20 cellular contexts compared by ENCODE assay signal in the genomic region with DNA sequence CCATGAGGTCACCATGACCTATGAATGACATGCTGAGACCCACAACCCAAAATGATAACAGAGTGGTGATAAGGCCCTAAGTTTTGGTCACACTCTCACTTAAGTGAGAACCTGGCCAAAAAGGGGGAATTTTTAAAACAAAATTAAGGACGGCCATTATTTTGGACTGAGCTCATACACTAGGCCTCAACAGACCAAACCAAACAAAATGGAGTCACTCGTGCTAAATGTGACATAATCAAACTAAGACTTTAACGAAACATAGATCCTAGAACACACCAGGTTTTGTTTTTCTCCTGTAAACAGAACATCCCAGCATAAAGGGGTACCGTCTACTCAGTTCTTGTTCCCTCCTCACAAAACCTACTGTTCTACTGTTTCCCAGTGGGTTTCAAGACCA. TPM values are rescaled to one million over a fixed set of nuclear protein-coding genes. Genes with fewer than 3 reads are reported as not detected.
DNase-seq lines count a peak whose midpoint lies in the region; ATAC-seq, FAIRE-seq and TF ChIP-seq lines count a peak whose summit lies in the region.
"Had no signal": no experiment of that assay in that cellular context is flagged by ENCODE, and none has a peak within 500 bp of the region (broad histone marks: within the 10 kb centered on the region; RNA-seq: fewer than 3 reads in every experiment).

No MANE protein-coding gene starts in this region.

- H3K9ac ChIP-seq in GM12878 (ENCODE audit: control insufficient read depth, insufficient read depth, low read length) = no peak overlapping the region
- H3K9ac ChIP-seq: BLaER1 had no signal

- TF ChIP-seq CTCF in GM12878 (IDR thresholded peaks at IDR 0.05 in 2 of 3, conservative IDR thresholded peaks at IDR 0.05 in 1 of 3; ENCODE audit: control insufficient read depth in 2 of 3, extremely low read depth in 1 of 3, insufficient read depth in 1 of 3, low read depth in 3 of 3, low read length in 3 of 3) (no peak), progenitor cell of endocrine pancreas (IDR thresholded peaks at IDR 0.05; ENCODE audit: unreplicated experiment) (no peak)

- no peak for TF ChIP-seq EP300 in GM12878 (IDR thresholded peaks at IDR 0.05; ENCODE audit: borderline replicate concordance in 1 of 2, control insufficient read depth in 1 of 2, low read depth in 2 of 2, low read length in 2 of 2)

- DNase-seq in activated naive CD8-positive, alpha-beta T cell treated with anti-CD3 and anti-CD28 coated beads, Interleukin-2, amount 50 U/mL, for 24 hours = no peak
- no peak for DNase-seq in activated naive CD8-positive, alpha-beta T cell treated with anti-CD3 and anti-CD28 coated beads for 36 hours
- DNase-seq in GM12878 (ENCODE audit: low read depth, low spot score) (no peak), progenitor cell of endocrine pancreas (ENCODE audit: low spot score, unreplicated experiment) (no peak), SJCRH30 (no peak), RPMI8226 (no peak)
- no peak for DNase-seq in activated CD8-positive, alpha-beta T cell treated with anti-CD3 and anti-CD28 coated beads, Interleukin-2, amount 10 ng/mL, durations not matched to agents 7 days and 5 days
- DNase-seq: Caco-2; CD4-positive, CD25-positive, alpha-beta regulatory T cell; CD8-positive, alpha-beta T cell; DMS153; DND-41; H9 had no signal

- H3K36me3 Mint-ChIP-seq in activated naive CD8-positive, alpha-beta T cell treated with anti-CD3 and anti-CD28 coated beads, Interleukin-2, amount 50 U/mL, for 24 hours (ENCODE audit: low read depth) = no peaks in the 10 kb centered on the region
- H3K36me3 Mint-ChIP-seq in activated naive CD8-positive, alpha-beta T cell treated with anti-CD3 and anti-CD28 coated beads for 36 hours = no peaks in the 10 kb centered on the region
- H3K36me3 Mint-ChIP-seq in progenitor cell of endocrine pancreas (ENCODE audit: insufficient read depth) = no peaks in the 10 kb centered on the region
- peaks cover 2% of the 10 kb centered on the region for H3K36me3 Mint-ChIP-seq in activated CD8-positive, alpha-beta T cell treated with anti-CD3 and anti-CD28 coated beads, Interleukin-2, amount 10 ng/mL, durations not matched to agents 7 days and 5 days (ENCODE audit: low read depth)
- H3K36me3 Mint-ChIP-seq: CD4-positive, CD25-positive, alpha-beta regulatory T cell; CD8-positive, alpha-beta T cell had no signal

- H3K4me1 ChIP-seq in GM12878 (ENCODE audit: control insufficient read depth, insufficient read depth, low read length) (peaks cover 6% of the 10 kb centered on the region), SJCRH30 (no peaks in the 10 kb centered on the region)
- H3K4me1 ChIP-seq: BLaER1 had no signal

- in situ Hi-C loops in GM12878 (cut with MboI) = no loop called here

- peak overlapping the region; percentile 7 for H3K27ac Mint-ChIP-seq in activated naive CD8-positive, alpha-beta T cell treated with anti-CD3 and anti-CD28 coated beads, Interleukin-2, amount 50 U/mL, for 24 hours
- H3K27ac Mint-ChIP-seq in activated naive CD8-positive, alpha-beta T cell treated with anti-CD3 and anti-CD28 coated beads for 36 hours = no peak overlapping the region
- H3K27ac Mint-ChIP-seq in progenitor cell of endocrine pancreas = peak overlapping the region; percentile 62
- no peak overlapping the region for H3K27ac Mint-ChIP-seq in activated CD8-positive, alpha-beta T cell treated with anti-CD3 and anti-CD28 coated beads, Interleukin-2, amount 10 ng/mL, durations not matched to agents 7 days and 5 days
- H3K27ac Mint-ChIP-seq: CD8-positive, alpha-beta T cell; GM23338; H9 had no signal

- RAD21 ChIA-PET in GM12878 (lab: Charles Lee; ENCODE audit: unreplicated experiment) = interaction anchor here (1.7 kb wide), 1 partner anchor 10 kb away, joined by 6 read pairs; no protein-coding TSS in a partner anchor

- H3K9me3 ChIP-seq in GM12878 (replicated peaks; ENCODE audit: control insufficient read depth, insufficient read depth, low read length) (no peaks in the 10 kb centered on the region), SJCRH30 (replicated peaks) (no peaks in the 10 kb centered on the region; the same call in 1 of the 2 replicates)
- H3K9me3 ChIP-seq: BLaER1 had no signal

- H3K27ac ChIP-seq in GM12878 (ENCODE audit: control insufficient read depth, insufficient read depth) (no peak overlapping the region), SJCRH30 (no peak overlapping the region)
- H3K27ac ChIP-seq: BLaER1, C4-2B had no signal

- SMC1A ChIA-PET in GM12878 (lab: Charles Lee; ENCODE audit: uncharacterized antibody, unreplicated experiment) = interaction anchor here (0.7 to 1.5 kb wide), 3 partner anchors 11 to 31 kb away, joined by 3 to 4 read pairs (median 3); no protein-coding TSS in a partner anchor

- 96% methylated on average over 4 of the region's 4 CpGs for WGBS in GM12878 (ENCODE audit: insufficient coverage, insufficient replicate concordance, low lambda C conversion rate, missing lambda C conversion rate)

- H3K9me3 Mint-ChIP-seq in activated naive CD8-positive, alpha-beta T cell treated with anti-CD3 and anti-CD28 coated beads, Interleukin-2, amount 50 U/mL, for 24 hours = no peaks in the 10 kb centered on the region
- H3K9me3 Mint-ChIP-seq in activated naive CD8-positive, alpha-beta T cell treated with anti-CD3 and anti-CD28 coated beads for 36 hours = no peaks in the 10 kb centered on the region
- H3K9me3 Mint-ChIP-seq in progenitor cell of endocrine pancreas (ENCODE audit: low read depth) = no peaks in the 10 kb centered on the region
- H3K9me3 Mint-ChIP-seq in activated CD8-positive, alpha-beta T cell treated with anti-CD3 and anti-CD28 coated beads, Interleukin-2, amount 10 ng/mL, durations not matched to agents 7 days and 5 days (ENCODE audit: insufficient read depth) = no peaks in the 10 kb centered on the region
- H3K9me3 Mint-ChIP-seq: CD4-positive, CD25-positive, alpha-beta regulatory T cell; CD8-positive, alpha-beta T cell; GM23338 had no signal

- H3K79me2 ChIP-seq in GM12878 (ENCODE audit: control insufficient read depth, insufficient read depth, low read length) = no peaks in the 10 kb centered on the region

- H3K4me3 ChIP-seq in GM12878 (no peak overlapping the region), SJCRH30 (no peak overlapping the region)
- H3K4me3 ChIP-seq: BLaER1, GM23338 had no signal

- H4K20me1 ChIP-seq in GM12878 (ENCODE audit: control insufficient read depth, insufficient read depth) = no peaks in the 10 kb centered on the region
- H4K20me1 ChIP-seq: BLaER1 had no signal

- no peak for TF ChIP-seq POLR2A in GM12878 (IDR thresholded peaks at IDR 0.05; ENCODE audit: low read depth, low read length)

- H2AFZ ChIP-seq in GM12878 (ENCODE audit: control insufficient read depth, low read depth, low read length) = no peak overlapping the region
- H2AFZ ChIP-seq: GM23338 had no signal

- no peak for ATAC-seq in activated naive CD8-positive, alpha-beta T cell treated with anti-CD3 and anti-CD28 coated beads, Interleukin-2, amount 50 U/mL, for 24 hours
- ATAC-seq in GM12878 = no peak
- no peak for ATAC-seq in activated CD8-positive, alpha-beta T cell treated with anti-CD3 and anti-CD28 coated beads, Interleukin-2, amount 10 ng/mL, durations not matched to agents 7 days and 5 days
- ATAC-seq: CD8-positive, alpha-beta T cell; GM23338; HCT116 had no signal

- peaks cover 19% of the 10 kb centered on the region for H3K4me1 Mint-ChIP-seq in activated naive CD8-positive, alpha-beta T cell treated with anti-CD3 and anti-CD28 coated beads, Interleukin-2, amount 50 U/mL, for 24 hours
- peaks cover 9% of the 10 kb centered on the region for H3K4me1 Mint-ChIP-seq in activated naive CD8-positive, alpha-beta T cell treated with anti-CD3 and anti-CD28 coated beads for 36 hours
- H3K4me1 Mint-ChIP-seq in progenitor cell of endocrine pancreas (ENCODE audit: low read depth) = peaks cover 9% of the 10 kb centered on the region
- H3K4me1 Mint-ChIP-seq in activated CD8-positive, alpha-beta T cell treated with anti-CD3 and anti-CD28 coated beads, Interleukin-2, amount 10 ng/mL, durations not matched to agents 7 days and 5 days (ENCODE audit: low read depth) = peaks cover 10% of the 10 kb centered on the region
- H3K4me1 Mint-ChIP-seq: CD4-positive, CD25-positive, alpha-beta regulatory T cell had no signal

- TF ChIP-seq RAD21 in GM12878 (IDR thresholded peaks at IDR 0.05; ENCODE audit: insufficient read depth, low read depth, low read length) = no peak

- no peak overlapping the region for H3K4me2 ChIP-seq in GM12878 (ENCODE audit: control insufficient read depth, insufficient read depth)
- H3K4me2 ChIP-seq: BLaER1, GM23338 had no signal

- intact Hi-C loops in GM12878 (cut with micrococcal nuclease; ENCODE audit: unreplicated experiment) = no loop called here

- no TSS peak for BruUV-seq in GM12878 (replicated peaks; lab: Mats Ljungman, UMichigan)

- no peak overlapping the region for H3K4me3 Mint-ChIP-seq in activated naive CD8-positive, alpha-beta T cell treated with anti-CD3 and anti-CD28 coated beads, Interleukin-2, amount 50 U/mL, for 24 hours
- no peak overlapping the region for H3K4me3 Mint-ChIP-seq in activated naive CD8-positive, alpha-beta T cell treated with anti-CD3 and anti-CD28 coated beads for 36 hours
- H3K4me3 Mint-ChIP-seq in progenitor cell of endocrine pancreas (ENCODE audit: low read depth) = no peak overlapping the region
- no peak overlapping the region for H3K4me3 Mint-ChIP-seq in activated CD8-positive, alpha-beta T cell treated with anti-CD3 and anti-CD28 coated beads, Interleukin-2, amount 10 ng/mL, durations not matched to agents 7 days and 5 days
- H3K4me3 Mint-ChIP-seq: CD4-positive, CD25-positive, alpha-beta regulatory T cell; CD8-positive, alpha-beta T cell; GM23338; H9 had no signal

- no peaks in the 10 kb centered on the region for H3K27me3 Mint-ChIP-seq in activated naive CD8-positive, alpha-beta T cell treated with anti-CD3 and anti-CD28 coated beads, Interleukin-2, amount 50 U/mL, for 24 hours
- no peaks in the 10 kb centered on the region for H3K27me3 Mint-ChIP-seq in activated naive CD8-positive, alpha-beta T cell treated with anti-CD3 and anti-CD28 coated beads for 36 hours
- H3K27me3 Mint-ChIP-seq in progenitor cell of endocrine pancreas = no peaks in the 10 kb centered on the region
- no peaks in the 10 kb centered on the region for H3K27me3 Mint-ChIP-seq in activated CD8-positive, alpha-beta T cell treated with anti-CD3 and anti-CD28 coated beads, Interleukin-2, amount 10 ng/mL, durations not matched to agents 7 days and 5 days (ENCODE audit: low read depth)
- H3K27me3 Mint-ChIP-seq: CD4-positive, CD25-positive, alpha-beta regulatory T cell had no signal

- no peaks in the 10 kb centered on the region for H3K27me3 ChIP-seq in GM12878 (replicated peaks in 1 of 2; ENCODE audit: control insufficient read depth in 2 of 2, insufficient read depth in 2 of 2, low read length in 1 of 2)
- H3K27me3 ChIP-seq in SJCRH30 = peaks cover 4% of the 10 kb centered on the region; the same call in 1 of the 2 replicates
- H3K27me3 ChIP-seq: BLaER1 had no signal

- H3K36me3 ChIP-seq in GM12878 (ENCODE audit: control insufficient read depth in 2 of 2, insufficient read depth in 2 of 2, low read length in 1 of 2) (no peaks in the 10 kb centered on the region), SJCRH30 (no peaks in the 10 kb centered on the region)
- H3K36me3 ChIP-seq: BLaER1 had no signal

- FAIRE-seq in GM12878 (lab: Jason Lieb, UNC) = no peak
- FAIRE-seq: G401.6, GM19239 had no signal

- POLR2A ChIA-PET in GM12878 (lab: Charles Lee) = interaction anchor here (4.8 kb wide), 1 partner anchor 9 kb away, joined by 31 read pairs; no protein-coding TSS in a partner anchor
- POLR2A ChIA-PET in activated CD8-positive, alpha-beta T cell treated with anti-CD3 and anti-CD28 coated beads, Interleukin-2, amount 10 ng/mL, durations not matched to agents 7 days and 5 days (lab: Charles Lee) = interaction anchor here (3.3 kb wide), 1 partner anchor 10 kb away, joined by 13 read pairs; no protein-coding TSS in a partner anchor

- CTCF ChIA-PET in GM12878 (lab: Yijun Ruan, JAX) = interaction anchor here (1.0 kb wide), 1 partner anchor 63 kb away, joined by 3 read pairs; no protein-coding TSS in a partner anchor
- CTCF ChIA-PET in activated CD8-positive, alpha-beta T cell treated with anti-CD3 and anti-CD28 coated beads, Interleukin-2, amount 10 ng/mL, durations not matched to agents 7 days and 5 days (lab: Charles Lee) = interaction anchor here (1.5 kb wide), 1 partner anchor 9 kb away, joined by 4 read pairs; no protein-coding TSS in a partner anchor

RNA-seq across cellular contexts. Expression of gene APOBEC3H, which starts 11.4 kb away (rescaled TPM):
- total RNA-seq in activated naive CD8-positive, alpha-beta T cell treated with anti-CD3 and anti-CD28 coated beads for 36 hours = 1 to 10 TPM; 4.3 to 5.3 TPM
- 8.9 and 9.1 TPM in 2 replicates for total RNA-seq in GM12878 (2013; cell fraction: nucleolus; rRNA removed)
- total RNA-seq in GM12878 (2014; rRNA removed) (10.9 and 12.6 TPM in 2 replicates), GM12878 (2014; rRNA removed; fragmentation: Illumina TruSeq; extraction: Trizol) (10.0 and 11.2 TPM in 2 replicates), GM12878 (2021) (7.5 and 9.4 TPM in 2 replicates), progenitor cell of endocrine pancreas (not detected in 2 replicates)
- 15.9 TPM for polyA plus RNA-seq in GM12878 (2011; ENCODE audit: low read depth)
- polyA plus RNA-seq in GM12878 (2011; rRNA removed) (8.6 and 11.3 TPM in 2 replicates), GM12878 (2014; fragmentation: Illumina TruSeq; extraction: Trizol) (16.0 and 18.0 TPM in 2 replicates), GM12878 (2014; fragmentation: Nextera tagmentation; extraction: Ambion mirVana) (10 to 100 TPM; 20.3 to 23.0 TPM), GM12878 (2014; rRNA removed) (16.5 and 18.4 TPM in 2 replicates), GM12878 (2016; fragmentation: Nextera tagmentation; extraction: Ambion mirVana) (10 to 100 TPM; 14.6 to 15.0 TPM)
- polyA plus RNA-seq in GM12878 (2011; cell fraction: cytosol; rRNA removed) = 12.7 and 13.6 TPM in 2 replicates
- 12.1 and 14.9 TPM in 2 replicates for polyA plus RNA-seq in GM12878 (2011; cell fraction: nucleus; rRNA removed)
- polyA plus RNA-seq in GM12878 (2012) = 13.0 and 14.2 TPM in 2 replicates
- polyA minus RNA-seq in GM12878 (2011; rRNA and poly(A)+ RNA removed) = 11.8 and 23.2 TPM in 2 replicates
- 4.5 and 5.5 TPM in 2 replicates for polyA minus RNA-seq in GM12878 (2011; cell fraction: cytosol; rRNA and poly(A)+ RNA removed)
- polyA minus RNA-seq in GM12878 (2011; cell fraction: nucleus; rRNA and poly(A)+ RNA removed) = 18.3 and 20.2 TPM in 2 replicates
- total RNA-seq in SJCRH30 (2014; rRNA removed; shearing (Covaris generic)) = not detected in 2 replicates
- total RNA-seq in activated CD8-positive, alpha-beta T cell treated with anti-CD3 and anti-CD28 coated beads, Interleukin-2, amount 10 ng/mL, durations not matched to agents 7 days and 5 days = 10 to 100 TPM; 82.8 to 89.7 TPM
- total RNA-seq: A673, Caco-2, GM23338 had no signal
- polyA plus RNA-seq: GM23338 had no signal

RNA-seq across cellular contexts. Expression of gene APOBEC3G, which starts 31.4 kb away (rescaled TPM):
- 10 to 100 TPM; 44.2 to 44.3 TPM for total RNA-seq in activated naive CD8-positive, alpha-beta T cell treated with anti-CD3 and anti-CD28 coated beads for 36 hours
- total RNA-seq in GM12878 (2013; cell fraction: nucleolus; rRNA removed) = 104 and 109 TPM in 2 replicates
- total RNA-seq in GM12878 (2014; rRNA removed) (152 and 164 TPM in 2 replicates), GM12878 (2014; rRNA removed; fragmentation: Illumina TruSeq; extraction: Trizol) (127 and 132 TPM in 2 replicates), GM12878 (2021) (102 and 103 TPM in 2 replicates), progenitor cell of endocrine pancreas (4.8 and 7.9 TPM in 2 replicates)
- 42.7 TPM for polyA plus RNA-seq in GM12878 (2011; ENCODE audit: low read depth)
- polyA plus RNA-seq in GM12878 (2011; rRNA removed) (170 and 174 TPM in 2 replicates), GM12878 (2014; fragmentation: Illumina TruSeq; extraction: Trizol) (168 and 171 TPM in 2 replicates), GM12878 (2014; fragmentation: Nextera tagmentation; extraction: Ambion mirVana) (100 to 1,000 TPM; 146 to 232 TPM), GM12878 (2014; rRNA removed) (170 and 181 TPM in 2 replicates), GM12878 (2016; fragmentation: Nextera tagmentation; extraction: Ambion mirVana) (100 to 1,000 TPM; 151 to 152 TPM)
- polyA plus RNA-seq in GM12878 (2011; cell fraction: cytosol; rRNA removed) = 156 and 159 TPM in 2 replicates
- polyA plus RNA-seq in GM12878 (2011; cell fraction: nucleus; rRNA removed) = 117 and 133 TPM in 2 replicates
- polyA plus RNA-seq in GM12878 (2012) = 52.0 and 75.4 TPM in 2 replicates
- 122 and 167 TPM in 2 replicates for polyA minus RNA-seq in GM12878 (2011; rRNA and poly(A)+ RNA removed)
- 49.8 and 63.6 TPM in 2 replicates for polyA minus RNA-seq in GM12878 (2011; cell fraction: cytosol; rRNA and poly(A)+ RNA removed)
- polyA minus RNA-seq in GM12878 (2011; cell fraction: nucleus; rRNA and poly(A)+ RNA removed) = 43.2 and 60.9 TPM in 2 replicates
- total RNA-seq in SJCRH30 (2014; rRNA removed; shearing (Covaris generic)) = not detected in 2 replicates
- 100 to 1,000 TPM; 134 to 138 TPM for total RNA-seq in activated CD8-positive, alpha-beta T cell treated with anti-CD3 and anti-CD28 coated beads, Interleukin-2, amount 10 ng/mL, durations not matched to agents 7 days and 5 days

RNA-seq across cellular contexts. Expression of gene CBX7, which starts 44.0 kb away (rescaled TPM):
- 10 to 100 TPM; 11.6 to 12.5 TPM for total RNA-seq in activated naive CD8-positive, alpha-beta T cell treated with anti-CD3 and anti-CD28 coated beads for 36 hours
- 41.7 and 53.2 TPM in 2 replicates for total RNA-seq in GM12878 (2013; cell fraction: nucleolus; rRNA removed)
- 6.0 and 7.1 TPM in 2 replicates for total RNA-seq in GM12878 (2014; rRNA removed)
- total RNA-seq in GM12878 (2014; rRNA removed; fragmentation: Illumina TruSeq; extraction: Trizol) = 4.0 and 4.7 TPM in 2 replicates
- total RNA-seq in GM12878 (2021) = 13.5 and 13.6 TPM in 2 replicates
- polyA plus RNA-seq in GM12878 (2011; ENCODE audit: low read depth) = 8.1 TPM
- polyA plus RNA-seq in GM12878 (2011; rRNA removed) = 9.7 and 15.2 TPM in 2 replicates
- polyA plus RNA-seq in GM12878 (2011; cell fraction: cytosol; rRNA removed) = 16.7 and 22.1 TPM in 2 replicates
- polyA plus RNA-seq in GM12878 (2011; cell fraction: nucleus; rRNA removed) = 40.9 and 48.3 TPM in 2 replicates
- 18.0 and 19.0 TPM in 2 replicates for polyA plus RNA-seq in GM12878 (2012)
- polyA plus RNA-seq in GM12878 (2014; fragmentation: Illumina TruSeq; extraction: Trizol) = 4.7 and 7.6 TPM in 2 replicates
- polyA plus RNA-seq in GM12878 (2014; fragmentation: Nextera tagmentation; extraction: Ambion mirVana) = under 1 TPM; 0.18 to 0.64 TPM
- 13.9 and 17.2 TPM in 2 replicates for polyA plus RNA-seq in GM12878 (2014; rRNA removed)
- 1 to 10 TPM; 2.7 to 5.1 TPM for polyA plus RNA-seq in GM12878 (2016; fragmentation: Nextera tagmentation; extraction: Ambion mirVana)
- 11.4 and 20.2 TPM in 2 replicates for polyA minus RNA-seq in GM12878 (2011; rRNA and poly(A)+ RNA removed)
- polyA minus RNA-seq in GM12878 (2011; cell fraction: cytosol; rRNA and poly(A)+ RNA removed) = 7.2 and 7.4 TPM in 2 replicates
- 11.5 and 21.8 TPM in 2 replicates for polyA minus RNA-seq in GM12878 (2011; cell fraction: nucleus; rRNA and poly(A)+ RNA removed)
- 6.0 and 7.7 TPM in 2 replicates for total RNA-seq in progenitor cell of endocrine pancreas
- 0.35 and 0.65 TPM in 2 replicates for total RNA-seq in SJCRH30 (2014; rRNA removed; shearing (Covaris generic))
- 1 to 10 TPM; 8.6 to 8.7 TPM for total RNA-seq in activated CD8-positive, alpha-beta T cell treated with anti-CD3 and anti-CD28 coated beads, Interleukin-2, amount 10 ng/mL, durations not matched to agents 7 days and 5 days

Comparison
In these comparisons a context has a peak if more than half of its experiments do, and no peak if none do; other contexts are left out.
1. H3K27ac Mint-ChIP-seq: peak in activated naive CD8-positive, alpha-beta T cell treated with anti-CD3 and anti-CD28 coated beads, Interleukin-2, amount 50 U/mL, for 24 hours (single experiment) and progenitor cell of endocrine pancreas (single experiment); none in activated naive CD8-positive, alpha-beta T cell treated with anti-CD3 and anti-CD28 coated beads for 36 hours (single experiment) and activated CD8-positive, alpha-beta T cell treated with anti-CD3 and anti-CD28 coated beads, Interleukin-2, amount 10 ng/mL, durations not matched to agents 7 days and 5 days (single experiment).
2. RNA of gene APOBEC3H, which starts 11.4 kb away (total RNA-seq): 82.8 to 89.7 TPM in activated CD8-positive, alpha-beta T cell treated with anti-CD3 and anti-CD28 coated beads, Interleukin-2, amount 10 ng/mL, durations not matched to agents 7 days and 5 days; 7.5 to 12.6 TPM in GM12878, 4.3 to 5.3 TPM in activated naive CD8-positive, alpha-beta T cell treated with anti-CD3 and anti-CD28 coated beads for 36 hours, not detected in progenitor cell of endocrine pancreas and not detected in SJCRH30; every median in the first group is over 4 times any median in the second.